18 cellular contexts compared by ENCODE assay signal in genomic region chr10:98367626-98368451, GRCh38. TPM values are rescaled to one million over a fixed set of nuclear protein-coding genes. Genes with fewer than 3 reads are reported as not detected.
A peak's percentile ranks its signal among the peaks of the same experiment; 100 is the strongest.
DNase-seq lines count a peak whose midpoint lies in the region; ATAC-seq and TF ChIP-seq lines count a peak whose summit lies in the region.
"Had no signal": no experiment of that assay in that cellular context is flagged by ENCODE, and none has a peak within 500 bp of the region (broad histone marks: within the 10 kb centered on the region; RNA-seq: fewer than 3 reads in every experiment).

No MANE protein-coding gene starts in this region.

- no peak overlapping the region for H3K4me3 ChIP-seq in retinal pigment epithelial cell (ENCODE audit: low read length)
- H3K4me3 ChIP-seq: esophagus squamous epithelium, smooth muscle cell had no signal

- TF ChIP-seq CTCF in brain (conservative IDR thresholded peaks at IDR 0.05) (no peak), retinal pigment epithelial cell (conservative IDR thresholded peaks at IDR 0.05; ENCODE audit: low read depth, low read length) (no peak)

- DNase-seq in NCI-H2171 treated with DMSO at 0.1 percent for 48 hours (lab: John Stamatoyannopoulos, UW) (peak; percentile 4), NCI-H2171 (lab: John Stamatoyannopoulos, UW) (no peak), iPS-NIHi11 (ENCODE audit: low spot score) (peak; percentile 38), retinal pigment epithelial cell (ENCODE audit: low read depth) (peak; percentile 18), NCI-H146 (lab: John Stamatoyannopoulos, UW) (no peak), NCI-H774 (lab: John Stamatoyannopoulos, UW) (no peak)
- DNase-seq: 8988T; activated CD4-positive, alpha-beta T cell treated with anti-CD3 and anti-CD28 coated beads, Interleukin-2, amount 50 U/mL, for 48 hours; activated T-cell treated with anti-CD3 and anti-CD28 coated beads for 4 hours; amniotic stem cell; effector memory CD4-positive, alpha-beta T cell; esophagus squamous epithelium; NCI-H1436; NK-92 treated with Interleukin-12 subunit alpha and Interleukin-12 subunit beta, amount 100 ng/mL, for 24 hours; stimulated activated CD4-positive, alpha-beta T cell treated with anti-CD3 and anti-CD28 coated beads, Interleukin-4, amount 100 ng/mL, for 24 hours had no signal

- peaks cover 0 to 3% (median 0%) of the 10 kb centered on the region in 5 experiments for H3K9me3 Mint-ChIP-seq in brain

- H3K27ac Mint-ChIP-seq in brain: peak overlapping the region; percentile 15 to 98 (median 62)

- no peak for ATAC-seq in HG02678 (IDR thresholded peaks at IDR 0.05; ENCODE audit: unreplicated experiment)

- H3K4me3 Mint-ChIP-seq in brain: peak overlapping the region in 2 of 5 experiments; percentile 46 to 63

- peaks cover 28% of the 10 kb centered on the region for H3K4me1 Mint-ChIP-seq in brain

- H3K36me3 Mint-ChIP-seq in brain: no peaks in the 10 kb centered on the region

- H3K27me3 Mint-ChIP-seq in brain: peaks cover 8% of the 10 kb centered on the region

RNA-seq across cellular contexts. Expression of gene PYROXD2, which starts 47.1 kb away (rescaled TPM):
- 2.3 TPM for polyA plus RNA-seq in brain (ENCODE audit: insufficient read depth, low read depth, low replicate concordance)

Comparison
In these comparisons a context has a peak if more than half of its experiments do, and no peak if none do; other contexts are left out.
1. DNase-seq: peak in NCI-H2171 treated with DMSO at 0.1 percent for 48 hours (single experiment), iPS-NIHi11 (single experiment) and retinal pigment epithelial cell (single experiment); none in NCI-H2171 (single experiment), NCI-H146 (single experiment) and NCI-H774 (single experiment).